Comparison of ENCODE assay signal across 16 cellular contexts in genomic region chr19:14152713-14153112, GRCh38. TPM values are rescaled to one million over a fixed set of nuclear protein-coding genes. Genes with fewer than 3 reads are reported as not detected.
DNase-seq lines count a peak whose midpoint lies in the region; ATAC-seq and TF ChIP-seq lines count a peak whose summit lies in the region.
"Had no signal": no experiment of that assay in that cellular context is flagged by ENCODE, and none has a peak within 500 bp of the region (broad histone marks: within the 10 kb centered on the region; RNA-seq: fewer than 3 reads in every experiment).

No MANE protein-coding gene starts in this region.

- no peak overlapping the region for H3K14ac ChIP-seq in neuronal stem cell (ENCODE audit: low read length)

- no peaks in the 10 kb centered on the region for H3K36me3 ChIP-seq in CD8-positive, alpha-beta memory T cell (ENCODE audit: insufficient read depth, low read length)
- H3K36me3 ChIP-seq in neuronal stem cell (replicated peaks in 1 of 2; ENCODE audit: control insufficient read depth in 2 of 2, insufficient read depth in 2 of 2, low read length in 2 of 2) = peaks cover 47 to 54% of the 10 kb centered on the region in 2 donors
- peaks cover 0 to 54% (median 22%) of the 10 kb centered on the region in 6 donors for H3K36me3 ChIP-seq in spleen
- H3K36me3 ChIP-seq: SJCRH30 had no signal

- CTCF ChIA-PET in activated CD4-positive, alpha-beta memory T cell treated with anti-CD3 and anti-CD28 coated beads for 36 hours (lab: Charles Lee) = no interaction called here
- CTCF ChIA-PET in activated CD4-positive, alpha-beta memory T cell treated with anti-CD3 and anti-CD28 coated beads, Interleukin-2, amount 10 ng/mL, durations not matched to agents 7 days and 5 days (lab: Charles Lee) = no interaction called here
- CTCF ChIA-PET in CD8-positive, alpha-beta memory T cell (lab: Charles Lee) = interaction anchor here (4.4 kb wide), 1 partner anchor 16 kb away, joined by 19 read pairs; the partner anchor contains the start of gene ASF1B

- no peaks in the 10 kb centered on the region for H3K27me3 Mint-ChIP-seq in activated CD4-positive, alpha-beta memory T cell treated with anti-CD3 and anti-CD28 coated beads for 36 hours
- H3K27me3 Mint-ChIP-seq in activated CD4-positive, alpha-beta memory T cell treated with anti-CD3 and anti-CD28 coated beads, Interleukin-2, amount 10 ng/mL, durations not matched to agents 7 days and 5 days = no peaks in the 10 kb centered on the region
- no peaks in the 10 kb centered on the region for H3K27me3 Mint-ChIP-seq in CD8-positive, alpha-beta memory T cell
- H3K27me3 Mint-ChIP-seq in activated T-helper 17 cell treated with anti-CD3 and anti-CD28 coated beads, Interleukin-2, amount 50 U/mL, for 72 hours = no peaks in the 10 kb centered on the region

- POLR2A ChIA-PET in activated CD4-positive, alpha-beta memory T cell treated with anti-CD3 and anti-CD28 coated beads for 36 hours (lab: Charles Lee) = no interaction called here
- POLR2A ChIA-PET in activated CD4-positive, alpha-beta memory T cell treated with anti-CD3 and anti-CD28 coated beads, Interleukin-2, amount 10 ng/mL, durations not matched to agents 7 days and 5 days (lab: Charles Lee) = interaction anchor here (6.6 kb wide), 1 partner anchor 17 kb away, joined by 60 read pairs; the partner anchor contains the start of gene ASF1B
- POLR2A ChIA-PET in CD8-positive, alpha-beta memory T cell (lab: Charles Lee) = no interaction called here

- no peak for DNase-seq in activated CD4-positive, alpha-beta memory T cell treated with anti-CD3 and anti-CD28 coated beads for 36 hours
- DNase-seq in activated CD4-positive, alpha-beta memory T cell treated with anti-CD3 and anti-CD28 coated beads, Interleukin-2, amount 10 ng/mL, durations not matched to agents 7 days and 5 days = no peak
- no peak for DNase-seq in CD8-positive, alpha-beta memory T cell
- DNase-seq in neuronal stem cell (ENCODE audit: low spot score) (no peak), spleen (no peak)
- DNase-seq: DMS79, H9, NCI-H1436, NCI-H1930, NCI-H345, NCI-H524 treated with DMSO at 0.1 percent for 48 hours, SJCRH30 had no signal

- no peak overlapping the region for H3K4me3 Mint-ChIP-seq in activated CD4-positive, alpha-beta memory T cell treated with anti-CD3 and anti-CD28 coated beads for 36 hours
- no peak overlapping the region for H3K4me3 Mint-ChIP-seq in activated CD4-positive, alpha-beta memory T cell treated with anti-CD3 and anti-CD28 coated beads, Interleukin-2, amount 10 ng/mL, durations not matched to agents 7 days and 5 days
- H3K4me3 Mint-ChIP-seq in CD8-positive, alpha-beta memory T cell = no peak overlapping the region
- H3K4me3 Mint-ChIP-seq in activated T-helper 17 cell treated with anti-CD3 and anti-CD28 coated beads, Interleukin-2, amount 50 U/mL, for 72 hours = no peak overlapping the region
- H3K4me3 Mint-ChIP-seq: H9 had no signal

- H3K27me3 ChIP-seq in CD8-positive, alpha-beta memory T cell (ENCODE audit: insufficient read depth, low read length, poor library complexity, severe bottlenecking) = no peaks in the 10 kb centered on the region
- H3K27me3 ChIP-seq in neuronal stem cell (ENCODE audit: control insufficient read depth in 3 of 3, insufficient read depth in 3 of 3, low read depth in 1 of 3, low read length in 3 of 3) = no peaks in the 10 kb centered on the region
- H3K27me3 ChIP-seq in spleen (replicated peaks in 1 of 7) = no peaks in the 10 kb centered on the region
- H3K27me3 ChIP-seq: SJCRH30 had no signal

- no peak for ATAC-seq in activated T-helper 17 cell treated with anti-CD3 and anti-CD28 coated beads, Interleukin-2, amount 50 U/mL, for 72 hours (replicated peaks)
- ATAC-seq in GM18873 (IDR thresholded peaks at IDR 0.05; ENCODE audit: low FRiP score, unreplicated experiment) (no peak), HG02870 (IDR thresholded peaks at IDR 0.05; ENCODE audit: unreplicated experiment) (no peak)

- intact Hi-C loops in activated CD4-positive, alpha-beta memory T cell treated with anti-CD3 and anti-CD28 coated beads for 36 hours (cut with micrococcal nuclease) = no loop called here
- intact Hi-C loops in spleen (cut with DNase I; ENCODE audit: low total_unique reads) = no loop called here

- no peak overlapping the region for H2BK5ac ChIP-seq in neuronal stem cell (ENCODE audit: low read length)

- TF ChIP-seq POLR2A in spleen (IDR thresholded peaks at IDR 0.05) = no peak

- no peak overlapping the region for H3K4ac ChIP-seq in neuronal stem cell (ENCODE audit: low read length)

- peaks cover 13% of the 10 kb centered on the region for H3K79me1 ChIP-seq in neuronal stem cell (ENCODE audit: low read depth, low read length)

- no peaks in the 10 kb centered on the region for H3K9me3 Mint-ChIP-seq in activated CD4-positive, alpha-beta memory T cell treated with anti-CD3 and anti-CD28 coated beads for 36 hours
- H3K9me3 Mint-ChIP-seq in activated CD4-positive, alpha-beta memory T cell treated with anti-CD3 and anti-CD28 coated beads, Interleukin-2, amount 10 ng/mL, durations not matched to agents 7 days and 5 days = no peaks in the 10 kb centered on the region
- no peaks in the 10 kb centered on the region for H3K9me3 Mint-ChIP-seq in CD8-positive, alpha-beta memory T cell
- no peaks in the 10 kb centered on the region for H3K9me3 Mint-ChIP-seq in activated T-helper 17 cell treated with anti-CD3 and anti-CD28 coated beads, Interleukin-2, amount 50 U/mL, for 72 hours
- H3K9me3 Mint-ChIP-seq: H9 had no signal

- H2AFZ ChIP-seq in neuronal stem cell (ENCODE audit: low read length) = no peak overlapping the region

- no peak overlapping the region for H2BK12ac ChIP-seq in neuronal stem cell (ENCODE audit: low read length)

- H3K4me1 Mint-ChIP-seq in activated CD4-positive, alpha-beta memory T cell treated with anti-CD3 and anti-CD28 coated beads for 36 hours (ENCODE audit: low read depth) = peaks cover 23% of the 10 kb centered on the region
- H3K4me1 Mint-ChIP-seq in activated CD4-positive, alpha-beta memory T cell treated with anti-CD3 and anti-CD28 coated beads, Interleukin-2, amount 10 ng/mL, durations not matched to agents 7 days and 5 days = peaks cover 28% of the 10 kb centered on the region
- H3K4me1 Mint-ChIP-seq in CD8-positive, alpha-beta memory T cell = peaks cover 20 to 29% (median 23%) of the 10 kb centered on the region in 3 donors
- peaks cover 17% of the 10 kb centered on the region for H3K4me1 Mint-ChIP-seq in activated T-helper 17 cell treated with anti-CD3 and anti-CD28 coated beads, Interleukin-2, amount 50 U/mL, for 72 hours

- TF ChIP-seq CTCF in spleen (IDR thresholded peaks at IDR 0.05 in 8 of 11, conservative IDR thresholded peaks at IDR 0.05 in 3 of 11) = no peak

- H3K9me3 ChIP-seq in CD8-positive, alpha-beta memory T cell (ENCODE audit: low read length) = no peaks in the 10 kb centered on the region
- H3K9me3 ChIP-seq in neuronal stem cell (replicated peaks in 1 of 2; ENCODE audit: control insufficient read depth in 2 of 2, insufficient read depth in 1 of 2, low read depth in 1 of 2, low read length in 2 of 2) = no peaks in the 10 kb centered on the region
- no peaks in the 10 kb centered on the region for H3K9me3 ChIP-seq in spleen
- H3K9me3 ChIP-seq: SJCRH30 had no signal

- no peak overlapping the region for H2BK15ac ChIP-seq in neuronal stem cell (ENCODE audit: low read length)

- H3K4me3 ChIP-seq in CD8-positive, alpha-beta memory T cell (ENCODE audit: low read length) = no peak overlapping the region
- H3K4me3 ChIP-seq in neuronal stem cell (ENCODE audit: low read length in 2 of 2) (no peak overlapping the region), spleen (no peak overlapping the region)
- H3K4me3 ChIP-seq: SJCRH30 had no signal

- no CpG with 5 or more reads among the region's 12 CpGs for WGBS in neuronal stem cell (ENCODE audit: extremely low coverage in 2 of 2, insufficient read length in 2 of 2, insufficient replicate concordance in 1 of 2), 2 donors
- 89 to 98% (median 96%) methylated on average over 10 to 12 of the region's 12 CpGs for WGBS in spleen, 5 donors

- H2BK120ac ChIP-seq in neuronal stem cell (ENCODE audit: low read depth, low read length) = no peak overlapping the region

- no peak overlapping the region for H4K8ac ChIP-seq in neuronal stem cell (ENCODE audit: low read depth, low read length)

- H3K27ac Mint-ChIP-seq in activated CD4-positive, alpha-beta memory T cell treated with anti-CD3 and anti-CD28 coated beads for 36 hours = peak overlapping the region; percentile 18
- H3K27ac Mint-ChIP-seq in activated CD4-positive, alpha-beta memory T cell treated with anti-CD3 and anti-CD28 coated beads, Interleukin-2, amount 10 ng/mL, durations not matched to agents 7 days and 5 days = no peak overlapping the region
- H3K27ac Mint-ChIP-seq in CD8-positive, alpha-beta memory T cell = peak overlapping the region in 6 of 8 donors; percentile 11 to 93 (median 74)
- peak overlapping the region; percentile 21 for H3K27ac Mint-ChIP-seq in activated T-helper 17 cell treated with anti-CD3 and anti-CD28 coated beads, Interleukin-2, amount 50 U/mL, for 72 hours

- no peak overlapping the region for H3K23ac ChIP-seq in neuronal stem cell (ENCODE audit: low read depth, low read length, poor library complexity)

- H3K27ac ChIP-seq in CD8-positive, alpha-beta memory T cell (ENCODE audit: low read depth, low read length) = no peak overlapping the region
- H3K27ac ChIP-seq in neuronal stem cell (replicated peaks; ENCODE audit: low read length) = no peak overlapping the region
- no peak overlapping the region for H3K27ac ChIP-seq in spleen
- H3K27ac ChIP-seq: HL-60, SJCRH30 had no signal

- no peak overlapping the region for H2AK5ac ChIP-seq in neuronal stem cell (ENCODE audit: low read depth, low read length)

- peaks cover 30% of the 10 kb centered on the region for H3K4me1 ChIP-seq in CD8-positive, alpha-beta memory T cell (ENCODE audit: insufficient read depth, low read length)
- H3K4me1 ChIP-seq in neuronal stem cell (ENCODE audit: control insufficient read depth in 2 of 2, insufficient read depth in 1 of 2, low read depth in 1 of 2, low read length in 2 of 2) = peaks cover 13 to 17% of the 10 kb centered on the region in 2 donors
- peaks cover 23 to 37% (median 31%) of the 10 kb centered on the region in 6 donors for H3K4me1 ChIP-seq in spleen
- H3K4me1 ChIP-seq: SJCRH30 had no signal

- H3K4me2 ChIP-seq in neuronal stem cell (ENCODE audit: insufficient read depth, low read length, poor library complexity, severe bottlenecking) = no peak overlapping the region

- no peak overlapping the region for H4K91ac ChIP-seq in neuronal stem cell (ENCODE audit: low read depth, low read length, poor library complexity)

- H3K18ac ChIP-seq in neuronal stem cell (ENCODE audit: low read length) = peak overlapping the region; percentile 48

- H3K9ac ChIP-seq in neuronal stem cell (ENCODE audit: low read depth, low read length, poor library complexity) = no peak overlapping the region

- peaks cover 9% of the 10 kb centered on the region for H3K36me3 Mint-ChIP-seq in activated CD4-positive, alpha-beta memory T cell treated with anti-CD3 and anti-CD28 coated beads for 36 hours
- peaks cover 3% of the 10 kb centered on the region for H3K36me3 Mint-ChIP-seq in activated CD4-positive, alpha-beta memory T cell treated with anti-CD3 and anti-CD28 coated beads, Interleukin-2, amount 10 ng/mL, durations not matched to agents 7 days and 5 days (ENCODE audit: low read depth)
- H3K36me3 Mint-ChIP-seq in CD8-positive, alpha-beta memory T cell = peaks cover 0 to 32% (median 0%) of the 10 kb centered on the region in 3 donors
- H3K36me3 Mint-ChIP-seq in activated T-helper 17 cell treated with anti-CD3 and anti-CD28 coated beads, Interleukin-2, amount 50 U/mL, for 72 hours (ENCODE audit: low read depth) = peaks cover 8% of the 10 kb centered on the region

RNA-seq across cellular contexts. Expression of gene ASF1B, which starts 16.3 kb away (rescaled TPM):
- total RNA-seq in activated CD4-positive, alpha-beta memory T cell treated with anti-CD3 and anti-CD28 coated beads for 36 hours = 10 to 100 TPM; 67.7 to 70.8 TPM
- total RNA-seq in activated CD4-positive, alpha-beta memory T cell treated with anti-CD3 and anti-CD28 coated beads, Interleukin-2, amount 10 ng/mL, durations not matched to agents 7 days and 5 days = 10 to 100 TPM; 93.5 to 94.8 TPM
- 10 to 100 TPM; 75.0 to 76.2 TPM for total RNA-seq in CD8-positive, alpha-beta memory T cell
- polyA plus RNA-seq in CD8-positive, alpha-beta memory T cell = 4.5 TPM
- total RNA-seq in activated T-helper 17 cell treated with anti-CD3 and anti-CD28 coated beads, Interleukin-2, amount 50 U/mL, for 72 hours = 10 to 100 TPM; 62.6 to 73.7 TPM
- polyA plus RNA-seq in neuronal stem cell (2013, experiment 1 of 2) = 32.1 TPM
- 30.3 TPM for polyA plus RNA-seq in neuronal stem cell (2013, experiment 2 of 2)
- 10 to 100 TPM in 3 of 7 donors, 1 to 10 TPM in 4; 4.0 to 24.8 (median 7.0) TPM for total RNA-seq in spleen
- polyA plus RNA-seq in spleen = 10 to 100 TPM in 2 of 3 donors, 1 to 10 TPM in 1; 3.8 to 12.5 (median 10.1) TPM

RNA-seq across cellular contexts. Expression of gene PRKACA, which starts 35.2 kb away (rescaled TPM):
- 10 to 100 TPM; 64.3 to 65.6 TPM for total RNA-seq in activated CD4-positive, alpha-beta memory T cell treated with anti-CD3 and anti-CD28 coated beads for 36 hours
- total RNA-seq in activated CD4-positive, alpha-beta memory T cell treated with anti-CD3 and anti-CD28 coated beads, Interleukin-2, amount 10 ng/mL, durations not matched to agents 7 days and 5 days = 10 to 100 TPM; 48.1 to 49.8 TPM
- total RNA-seq in CD8-positive, alpha-beta memory T cell = 10 to 100 TPM; 77.3 to 81.0 TPM
- polyA plus RNA-seq in CD8-positive, alpha-beta memory T cell = 1.5 TPM
- 10 to 100 TPM; 43.1 to 69.5 TPM for total RNA-seq in activated T-helper 17 cell treated with anti-CD3 and anti-CD28 coated beads, Interleukin-2, amount 50 U/mL, for 72 hours
- 66.8 TPM for polyA plus RNA-seq in neuronal stem cell (2013, experiment 1 of 2)
- polyA plus RNA-seq in neuronal stem cell (2013, experiment 2 of 2) = 67.2 TPM
- 100 to 1,000 TPM in 6 of 7 donors, 10 to 100 TPM in 1; 87.7 to 256 (median 132) TPM for total RNA-seq in spleen
- 10 to 100 TPM; 26.6 to 77.3 (median 31.4) TPM for polyA plus RNA-seq in spleen

RNA-seq across cellular contexts. Expression of gene ADGRL1, which starts 53.3 kb away (rescaled TPM):
- 10 to 100 TPM in 1 of 2 experiments, 1 to 10 TPM in 1; 8.4 to 10.9 TPM for total RNA-seq in activated CD4-positive, alpha-beta memory T cell treated with anti-CD3 and anti-CD28 coated beads for 36 hours
- 1 to 10 TPM; 6.5 to 6.7 TPM for total RNA-seq in activated CD4-positive, alpha-beta memory T cell treated with anti-CD3 and anti-CD28 coated beads, Interleukin-2, amount 10 ng/mL, durations not matched to agents 7 days and 5 days
- total RNA-seq in CD8-positive, alpha-beta memory T cell = 1 to 10 TPM; 5.8 TPM
- 0.81 TPM for polyA plus RNA-seq in CD8-positive, alpha-beta memory T cell
- total RNA-seq in activated T-helper 17 cell treated with anti-CD3 and anti-CD28 coated beads, Interleukin-2, amount 50 U/mL, for 72 hours = 1 to 10 TPM; 3.9 to 8.4 TPM
- polyA plus RNA-seq in neuronal stem cell (2013, experiment 1 of 2) = 41.4 TPM
- 42.1 TPM for polyA plus RNA-seq in neuronal stem cell (2013, experiment 2 of 2)
- total RNA-seq in spleen = 10 to 100 TPM in 6 of 7 donors, 1 to 10 TPM in 1; 10.0 to 21.1 (median 13.4) TPM
- 1 to 10 TPM; 1.8 to 5.8 (median 2.3) TPM for polyA plus RNA-seq in spleen
